In genomic region chr7:90458104-90458503, GRCh38 we compare ENCODE assay signal across 23 cellular contexts.
A peak's percentile ranks its signal among the peaks of the same experiment; 100 is the strongest.
DNase-seq lines count a peak whose midpoint lies in the region; ATAC-seq and TF ChIP-seq lines count a peak whose summit lies in the region.
"Had no signal": no experiment of that assay in that cellular context is flagged by ENCODE, and none has a peak within 500 bp of the region (broad histone marks: within the 10 kb centered on the region; RNA-seq: fewer than 3 reads in every experiment).

No MANE protein-coding gene starts in this region.

- DNase-seq in DMS 273 (lab: John Stamatoyannopoulos, UW; ENCODE audit: unreplicated experiment) (peak; percentile 18), DMS 273 treated with DMSO at 0.1 percent for 48 hours (lab: John Stamatoyannopoulos, UW) (no peak), LNCaP clone FGC (ENCODE audit: low read depth) (peak; percentile 7), NCI-H2171 (lab: John Stamatoyannopoulos, UW) (peak; percentile 12), Ammon's horn (ENCODE audit: low spot score) (no peak)
- DNase-seq: AML-193; BE2C; C1 segment of cervical spinal cord; CD4-positive, alpha-beta memory T cell; CD4-positive, CD25-positive, alpha-beta regulatory T cell; CD8-positive, alpha-beta memory T cell; COR-L47; DMS153; DMS53; DMS79; DND-41; EL; GDM1 had no signal

- no peak for TF ChIP-seq CTCF in LNCaP clone FGC (IDR thresholded peaks at IDR 0.05; ENCODE audit: control insufficient read depth, extremely low read depth, insufficient read depth)
- TF ChIP-seq CTCF in VCaP (conservative IDR thresholded peaks at IDR 0.05), result no peak

- H3K27ac ChIP-seq in VCaP, result peak overlapping the region; percentile 47
- H3K27ac ChIP-seq: 22Rv1, A549, BLaER1 had no signal

- no peak overlapping the region for H3K4me3 ChIP-seq in LNCaP clone FGC (ENCODE audit: low read depth, low read length)
- H3K4me3 ChIP-seq: A549, BLaER1 had no signal

- ATAC-seq in HG03139 (IDR thresholded peaks at IDR 0.05; ENCODE audit: unreplicated experiment), result no peak
- ATAC-seq: A549 had no signal

Comparison
In these comparisons a context has a peak if more than half of its experiments do, and no peak if none do; other contexts are left out.
1. DNase-seq: peak in DMS 273 (single experiment), LNCaP clone FGC (single experiment) and NCI-H2171 (single experiment); none in DMS 273 treated with DMSO at 0.1 percent for 48 hours (single experiment) and Ammon's horn (single experiment).